In the genomic region with DNA sequence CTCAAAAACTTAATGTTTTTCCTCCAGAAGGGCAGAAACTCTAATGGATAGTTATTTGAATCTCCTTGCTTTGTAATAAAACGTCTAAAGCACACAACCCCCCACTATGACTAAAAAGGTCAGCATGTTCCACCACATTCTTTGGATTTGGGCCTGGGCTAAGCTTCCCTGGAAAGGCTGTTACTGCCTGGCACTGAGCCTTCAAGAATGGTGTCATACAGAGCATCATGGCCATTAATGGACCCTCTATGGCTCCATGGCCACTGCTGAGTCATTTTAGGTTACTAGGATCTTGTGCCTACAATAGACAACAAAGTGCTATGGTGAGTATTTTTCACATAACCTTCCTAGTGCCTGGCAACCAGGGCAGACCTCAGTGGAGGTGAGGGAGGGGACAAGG, we compare ENCODE assay signal across 11 cellular contexts.
DNase-seq lines count a peak whose midpoint lies in the region; ATAC-seq, FAIRE-seq and TF ChIP-seq lines count a peak whose summit lies in the region.
"Had no signal": no experiment of that assay in that cellular context is flagged by ENCODE, and none has a peak within 500 bp of the region (broad histone marks: within the 10 kb centered on the region; RNA-seq: fewer than 3 reads in every experiment).

No MANE protein-coding gene starts in this region.

- no peak for TF ChIP-seq POLR2A in H54 (IDR thresholded peaks at IDR 0.05; ENCODE audit: low read depth, low read length)
- TF ChIP-seq POLR2A in body of pancreas (IDR thresholded peaks at IDR 0.05), result no peak

- no peaks in the 10 kb centered on the region for H3K9me3 ChIP-seq in body of pancreas
- H3K9me3 ChIP-seq: Peyer's patch had no signal

- 0 to 10% methylated on average over 1 of the region's 1 CpG for WGBS in body of pancreas, 2 donors

- H3K4me1 Mint-ChIP-seq in activated T-helper 17 cell treated with anti-CD3 and anti-CD28 coated beads, Interleukin-2, amount 50 U/mL, for 72 hours, result no peaks in the 10 kb centered on the region

- peak; percentile 77 for ATAC-seq in body of pancreas
- no peak for ATAC-seq in HG03565 (IDR thresholded peaks at IDR 0.05; ENCODE audit: unreplicated experiment)
- ATAC-seq in HG03354 (IDR thresholded peaks at IDR 0.05; ENCODE audit: poor library complexity, severe bottlenecking, unreplicated experiment), result no peak
- no peak for ATAC-seq in HG03135 (IDR thresholded peaks at IDR 0.05; ENCODE audit: unreplicated experiment)
- no peak for ATAC-seq in activated T-helper 17 cell treated with anti-CD3 and anti-CD28 coated beads, Interleukin-2, amount 50 U/mL, for 72 hours (replicated peaks)

- peak; percentile 6 for DNase-seq in H54 (ENCODE audit: insufficient read length, low spot score)
- peak; percentile 26 to 67 (median 42) for DNase-seq in body of pancreas
- peak; percentile 80 for DNase-seq in islet precursor cell
- DNase-seq in stromal cell of bone marrow (ENCODE audit: low read depth), result peak; percentile 100
- DNase-seq: NCI-H1417 treated with DMSO at 0.1 percent for 48 hours had no signal

- no peaks in the 10 kb centered on the region for H3K36me3 Mint-ChIP-seq in activated T-helper 17 cell treated with anti-CD3 and anti-CD28 coated beads, Interleukin-2, amount 50 U/mL, for 72 hours (ENCODE audit: low read depth)

- no peaks in the 10 kb centered on the region for H3K36me3 ChIP-seq in body of pancreas (replicated peaks in 1 of 2; ENCODE audit: insufficient read depth in 1 of 2, low read depth in 2 of 2)
- H3K36me3 ChIP-seq: Peyer's patch had no signal

- no peak for TF ChIP-seq CTCF in body of pancreas (IDR thresholded peaks at IDR 0.05)

- H3K4me3 ChIP-seq in body of pancreas, result no peak overlapping the region
- H3K4me3 ChIP-seq: Peyer's patch had no signal

- H3K27ac Mint-ChIP-seq in activated T-helper 17 cell treated with anti-CD3 and anti-CD28 coated beads, Interleukin-2, amount 50 U/mL, for 72 hours, result no peak overlapping the region

- no peak overlapping the region for H3K27ac ChIP-seq in body of pancreas

- no peak for FAIRE-seq in H54 (lab: Jason Lieb, UNC)
- FAIRE-seq: G401.6 had no signal

- H3K9me3 Mint-ChIP-seq in activated T-helper 17 cell treated with anti-CD3 and anti-CD28 coated beads, Interleukin-2, amount 50 U/mL, for 72 hours, result peaks cover 11% of the 10 kb centered on the region

- H3K27me3 Mint-ChIP-seq in activated T-helper 17 cell treated with anti-CD3 and anti-CD28 coated beads, Interleukin-2, amount 50 U/mL, for 72 hours, result no peaks in the 10 kb centered on the region

- no peaks in the 10 kb centered on the region for H3K27me3 ChIP-seq in body of pancreas
- H3K27me3 ChIP-seq: Peyer's patch had no signal

- intact Hi-C loops in body of pancreas (cut with DNase I), result no loop called here

- H3K4me3 Mint-ChIP-seq in activated T-helper 17 cell treated with anti-CD3 and anti-CD28 coated beads, Interleukin-2, amount 50 U/mL, for 72 hours, result no peak overlapping the region

- peaks cover 5% of the 10 kb centered on the region for H3K4me1 ChIP-seq in body of pancreas
- H3K4me1 ChIP-seq: Peyer's patch had no signal

Comparison
In these comparisons a context has a peak if more than half of its experiments do, and no peak if none do; other contexts are left out.
1. DNase-seq: peak in every context shown above with its lines; median percentile 100 in stromal cell of bone marrow; 80 in islet precursor cell; 42 in body of pancreas; 6 in H54.